9 cellular contexts compared by ENCODE assay signal in genomic region chr6:87151786-87152527, GRCh38. TPM values are rescaled to one million over a fixed set of nuclear protein-coding genes. Genes with fewer than 3 reads are reported as not detected.
DNase-seq lines count a peak whose midpoint lies in the region; ATAC-seq, FAIRE-seq and TF ChIP-seq lines count a peak whose summit lies in the region.
"Had no signal": no experiment of that assay in that cellular context is flagged by ENCODE, and none has a peak within 500 bp of the region (broad histone marks: within the 10 kb centered on the region; RNA-seq: fewer than 3 reads in every experiment).

No MANE protein-coding gene starts in this region.

- peak; percentile 37 to 46 for ATAC-seq in activated CD4-positive, CD25-positive, alpha-beta regulatory T cell treated with anti-CD3 and anti-CD28 coated beads, Interleukin-2, amount 50 U/mL, for 24 hours
- peak; percentile 9 for ATAC-seq in central memory CD8-positive, alpha-beta T cell (replicated peaks; ENCODE audit: extremely low read depth, poor library complexity, severe bottlenecking)

- H3K4me1 ChIP-seq in HEK293 (ENCODE audit: control insufficient read depth, insufficient read depth, low read length), result no peaks in the 10 kb centered on the region
- peaks cover 0 to 5% of the 10 kb centered on the region in 2 donors for H3K4me1 ChIP-seq in kidney (ENCODE audit: control insufficient read depth in 1 of 2, insufficient read depth in 1 of 2, low read depth in 1 of 2, low read length in 2 of 2)

- CTCF ChIA-PET in HEK293 (lab: Yijun Ruan, JAX), result interaction anchor here (1.6 kb wide), 1 partner anchor 71 kb away, joined by 3 read pairs; no protein-coding TSS in a partner anchor

- peak overlapping the region; percentile 75 for H3K27ac Mint-ChIP-seq in central memory CD8-positive, alpha-beta T cell (ENCODE audit: low read depth)

- H3K36me3 ChIP-seq in HEK293 (ENCODE audit: control insufficient read depth in 2 of 2, insufficient read depth in 1 of 2, low read length in 2 of 2), result no peaks in the 10 kb centered on the region
- H3K36me3 ChIP-seq in kidney (ENCODE audit: control insufficient read depth in 1 of 2, insufficient read depth in 2 of 2, low read length in 2 of 2), result no peaks in the 10 kb centered on the region

- TF ChIP-seq CTCF in GM10266 (IDR thresholded peaks at IDR 0.05; ENCODE audit: control insufficient read depth, insufficient read depth, low read depth, missing control alignments) (no peak), HEK293 (tag by site-specific recombination; IDR thresholded peaks at IDR 0.05) (no peak), kidney (IDR thresholded peaks at IDR 0.05; ENCODE audit: borderline replicate concordance, extremely low read depth, insufficient read depth) (no peak)

- H3K9me3 ChIP-seq in HEK293 (ENCODE audit: control insufficient read depth, insufficient read depth, low read depth, low read length) (no peaks in the 10 kb centered on the region), kidney (ENCODE audit: control insufficient read depth in 1 of 2, low read length in 2 of 2) (no peaks in the 10 kb centered on the region)

- POLR2A ChIA-PET in HEK293 (lab: Yijun Ruan, JAX), result no interaction called here

- peak; percentile 62 for DNase-seq in GM10266 (ENCODE audit: extremely low spot score)
- DNase-seq in NCI-H146 treated with DMSO at 0.1 percent for 48 hours (lab: John Stamatoyannopoulos, UW; ENCODE audit: unreplicated experiment), result peak; percentile 56
- peak; percentile 49 to 52 for DNase-seq in central memory CD8-positive, alpha-beta T cell (ENCODE audit: low spot score in 2 of 2)
- DNase-seq in kidney, result peak; percentile 87
- peak; percentile 59 to 66 for DNase-seq in stimulated activated CD4-positive, alpha-beta T cell treated with anti-CD3 and anti-CD28 coated beads, Interleukin-15, amount 100 ng/mL, for 48 hours (ENCODE audit: low read depth in 2 of 2)
- DNase-seq in NAMALWA (ENCODE audit: low spot score), result no peak

- H3K9me3 Mint-ChIP-seq in central memory CD8-positive, alpha-beta T cell, result no peaks in the 10 kb centered on the region

- peaks cover 20% of the 10 kb centered on the region for H3K36me3 Mint-ChIP-seq in central memory CD8-positive, alpha-beta T cell (ENCODE audit: insufficient read depth)

- intact Hi-C loops in kidney (cut with DNase I), result no loop called here

- H3K27ac ChIP-seq in HEK293 (ENCODE audit: extremely low read depth, low read depth, low read length), result peak overlapping the region; percentile 50; the same call in 1 of the 2 replicates
- H3K27ac ChIP-seq in kidney (ENCODE audit: low read depth in 2 of 2, low read length in 2 of 2), result peak overlapping the region; percentile 69 to 75

- peak overlapping the region; percentile 71 to 83 for H3K9ac ChIP-seq in kidney (ENCODE audit: low read length in 2 of 2)

- H3K4me1 Mint-ChIP-seq in central memory CD8-positive, alpha-beta T cell, result peaks cover 43% of the 10 kb centered on the region

- H3K27me3 Mint-ChIP-seq in central memory CD8-positive, alpha-beta T cell, result no peaks in the 10 kb centered on the region

- peak overlapping the region; percentile 66 for H3K4me3 Mint-ChIP-seq in central memory CD8-positive, alpha-beta T cell

- FAIRE-seq in kidney (lab: Jason Lieb, UNC), result no peak

- H3K4me3 ChIP-seq in HEK293 (ENCODE audit: low read depth, low read length) (peak overlapping the region; percentile 18; the same call in 1 of the 2 replicates), kidney (ENCODE audit: low read length in 2 of 2) (peak overlapping the region; percentile 66 to 69)

TF ChIP-seq in HEK293, 187 proteins besides CTCF, POLR2A, EP300 and RAD21:
- TF ChIP-seq HOXC10 (CRISPR knock-in tag; IDR thresholded peaks at IDR 0.05) (no peak), ZNF202 (tag by site-specific recombination; IDR thresholded peaks at IDR 0.05; ENCODE audit: borderline replicate concordance) (no peak), ZNF48 (tag by site-specific recombination; IDR thresholded peaks at IDR 0.05) (no peak), PBX3 (CRISPR knock-in tag; IDR thresholded peaks at IDR 0.05) (0 out of 2 replicates have a peak, but pooled peaks have one; percentile 43), ZNF791 (tag by site-specific recombination; IDR thresholded peaks at IDR 0.05) (no peak), ZNF670 (tag by site-specific recombination; IDR thresholded peaks at IDR 0.05; ENCODE audit: low read depth) (no peak)

RNA-seq across cellular contexts. Expression of gene ZNF292, which starts 3.4 kb away (rescaled TPM):
- total RNA-seq in kidney, result 52.3 TPM
- polyA plus RNA-seq in kidney (ENCODE audit: insufficient read depth, low read depth, low replicate concordance), result 3.4 TPM

RNA-seq across cellular contexts. Expression of gene CGA, which starts 57.1 kb away (rescaled TPM):
- not detected for total RNA-seq in kidney
- 2.8 TPM for polyA plus RNA-seq in kidney (ENCODE audit: insufficient read depth, low read depth, low replicate concordance)
- total RNA-seq: subcutaneous adipose tissue had no signal
